Comparison of ENCODE assay signal across 13 cellular contexts in genomic region chr12:76623929-76624328, GRCh38.
DNase-seq lines count a peak whose midpoint lies in the region; ATAC-seq and TF ChIP-seq lines count a peak whose summit lies in the region.
"Had no signal": no experiment of that assay in that cellular context is flagged by ENCODE, and none has a peak within 500 bp of the region (broad histone marks: within the 10 kb centered on the region; RNA-seq: fewer than 3 reads in every experiment).

No MANE protein-coding gene starts in this region.

- intact Hi-C loops in mucosa of descending colon (cut with DNase I, micrococcal nuclease): loop anchor here (5.0 to 10.0 kb wide), 2 partner anchors 168 to 391 kb away; no protein-coding TSS in a partner anchor
- intact Hi-C loops in adrenal gland (cut with DNase I): loop anchor here (5.0 to 10.0 kb wide), 3 partner anchors 168 to 381 kb away; no protein-coding TSS in a partner anchor

- TF ChIP-seq CTCF in epithelial cell of esophagus (IDR thresholded peaks at IDR 0.05; ENCODE audit: insufficient read depth, low read depth, low read length, missing control alignments): no peak
- TF ChIP-seq CTCF in mucosa of descending colon (IDR thresholded peaks at IDR 0.05): no peak
- TF ChIP-seq CTCF in adrenal gland (IDR thresholded peaks at IDR 0.05): no peak

- 91 to 99% (median 95%) methylated on average over 2 of the region's 2 CpGs for WGBS in adrenal gland, 4 donors

- no peaks in the 10 kb centered on the region for H3K27me3 ChIP-seq in MG63
- H3K27me3 ChIP-seq in adrenal gland: no peaks in the 10 kb centered on the region
- H3K27me3 ChIP-seq: Peyer's patch had no signal

- H3K4me3 ChIP-seq in MG63: no peak overlapping the region
- no peak overlapping the region for H3K4me3 ChIP-seq in epithelial cell of esophagus (ENCODE audit: low read length)
- no peak overlapping the region for H3K4me3 ChIP-seq in mucosa of descending colon
- H3K4me3 ChIP-seq in adrenal gland: no peak overlapping the region
- H3K4me3 ChIP-seq: Peyer's patch had no signal

- peak; percentile 92 for ATAC-seq in mucosa of descending colon

- H3K9me3 ChIP-seq in MG63 (no peaks in the 10 kb centered on the region), mucosa of descending colon (no peaks in the 10 kb centered on the region), adrenal gland (replicated peaks in 1 of 3) (no peaks in the 10 kb centered on the region)
- H3K9me3 ChIP-seq: Peyer's patch had no signal

- DNase-seq in EL: peak; percentile 78
- peak; percentile 28 for DNase-seq in MG63
- DNase-seq in epithelial cell of esophagus (ENCODE audit: low read depth): peak; percentile 74
- DNase-seq in mucosa of descending colon: peak in 1 of 3 donors; percentile 43
- no peak for DNase-seq in activated gamma-delta T cell treated with Interleukin-2 at 50 U/mL for 16 hours
- DNase-seq in adrenal gland: no peak
- DNase-seq in SHP77 (lab: John Stamatoyannopoulos, UW): no peak
- DNase-seq in stimulated activated CD8-positive, alpha-beta memory T cell treated with anti-CD3 and anti-CD28 coated beads, Interleukin-4, amount 100 ng/mL, for 48 hours: no peak
- DNase-seq: activated CD4-positive, alpha-beta T cell treated with anti-CD3 and anti-CD28 coated beads, Interleukin-2, amount 50 U/mL, for 48 hours; NCI-H1092 treated with DMSO at 0.1 percent for 48 hours; NCI-H446 treated with DMSO at 0.1 percent for 48 hours; nucleus accumbens; Peyer's patch had no signal

- H3K36me3 ChIP-seq in MG63 (no peaks in the 10 kb centered on the region), mucosa of descending colon (ENCODE audit: low read depth) (no peaks in the 10 kb centered on the region), adrenal gland (replicated peaks in 1 of 2) (no peaks in the 10 kb centered on the region)
- H3K36me3 ChIP-seq: Peyer's patch had no signal

- no peak for TF ChIP-seq POLR2A in adrenal gland (IDR thresholded peaks at IDR 0.05)

- peaks cover 6% of the 10 kb centered on the region for H3K4me1 ChIP-seq in mucosa of descending colon (ENCODE audit: low read depth)
- H3K4me1 ChIP-seq in adrenal gland (replicated peaks in 1 of 2): peaks cover 0 to 4% of the 10 kb centered on the region in 2 donors

- H3K27ac ChIP-seq in adrenal gland: no peak overlapping the region

Comparison
In these comparisons a context has a peak if more than half of its experiments do, and no peak if none do; other contexts are left out.
1. DNase-seq: peak in EL (single experiment), MG63 (single experiment) and epithelial cell of esophagus (single experiment); none in activated gamma-delta T cell treated with Interleukin-2 at 50 U/mL for 16 hours (single experiment), adrenal gland (0 of 7), SHP77 (0 of 2) and stimulated activated CD8-positive, alpha-beta memory T cell treated with anti-CD3 and anti-CD28 coated beads, Interleukin-4, amount 100 ng/mL, for 48 hours (single experiment).